10 cellular contexts compared by ENCODE assay signal in the genomic region with DNA sequence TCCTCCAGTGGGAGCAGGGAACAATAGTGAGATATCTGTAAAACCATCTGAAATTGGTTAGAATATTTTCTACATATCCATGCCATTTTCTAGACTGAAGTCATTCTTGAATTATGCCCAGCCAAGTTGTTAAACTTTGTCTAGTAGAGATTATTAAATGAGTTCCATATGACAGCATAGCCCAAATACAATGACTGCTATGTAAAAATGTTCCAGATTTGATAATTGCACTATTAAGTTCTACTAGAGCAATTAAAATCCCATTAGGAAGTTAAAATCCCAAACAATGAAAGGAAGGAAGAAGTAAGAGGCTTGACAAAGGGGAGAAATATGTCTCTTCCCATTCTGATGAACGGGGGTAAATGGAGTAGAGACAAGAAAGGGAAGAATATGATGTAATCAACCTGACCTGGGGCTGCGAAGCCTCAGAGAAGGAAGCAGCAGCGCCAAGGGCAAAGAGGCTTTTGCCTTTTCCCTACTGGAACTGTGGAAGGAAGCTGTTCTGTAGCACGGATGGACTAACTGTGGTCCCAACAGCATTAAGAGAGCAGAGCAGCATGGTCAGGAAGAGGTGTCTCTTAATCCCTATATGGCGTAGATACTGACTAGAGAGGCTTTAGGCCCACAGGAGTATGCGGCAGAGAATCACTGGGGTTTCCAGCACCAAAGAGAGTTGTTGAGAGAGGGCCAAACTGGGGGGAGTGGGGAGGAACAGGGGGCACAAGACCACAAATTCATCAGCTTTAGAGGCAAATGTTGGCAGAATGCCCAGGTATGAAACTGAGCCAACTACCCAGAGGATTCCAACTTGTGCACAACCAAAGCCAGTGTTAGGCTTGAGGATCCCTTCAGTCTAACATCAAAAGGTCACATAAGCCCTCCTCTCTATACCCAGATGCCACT. TPM values are rescaled to one million over a fixed set of nuclear protein-coding genes. Genes with fewer than 3 reads are reported as not detected.
DNase-seq lines count a peak whose midpoint lies in the region; ATAC-seq and TF ChIP-seq lines count a peak whose summit lies in the region.
"Had no signal": no experiment of that assay in that cellular context is flagged by ENCODE, and none has a peak within 500 bp of the region (broad histone marks: within the 10 kb centered on the region; RNA-seq: fewer than 3 reads in every experiment).

No MANE protein-coding gene starts in this region.

- peak overlapping the region in 6 of 11 experiments; percentile 1 to 32 (median 24); a peak in 7 of 22 replicates for H3K4me2 ChIP-seq in BLaER1 treated with 17β-estradiol and CSF1 and Interleukin-3, amounts not matched to agents 10 nM and 100 nM

- no peaks in the 10 kb centered on the region for H3K4me1 Mint-ChIP-seq in immature natural killer cell
- H3K4me1 Mint-ChIP-seq: natural killer cell had no signal

- no peaks in the 10 kb centered on the region for H3K9me3 Mint-ChIP-seq in immature natural killer cell
- H3K9me3 Mint-ChIP-seq: natural killer cell had no signal

- peaks cover 16 to 43% (median 33%) of the 10 kb centered on the region in 11 experiments for H3K36me3 ChIP-seq in BLaER1 treated with 17β-estradiol and CSF1 and Interleukin-3, amounts not matched to agents 10 nM and 100 nM

- no peak overlapping the region for H3K4me3 ChIP-seq in BLaER1 treated with 17β-estradiol and CSF1 and Interleukin-3, amounts not matched to agents 10 nM and 100 nM
- no peak overlapping the region for H3K4me3 ChIP-seq in coronary artery

- peaks cover 0 to 13% (median 5%) of the 10 kb centered on the region in 3 donors for H3K36me3 Mint-ChIP-seq in immature natural killer cell
- H3K36me3 Mint-ChIP-seq: natural killer cell had no signal

- H3K9me3 ChIP-seq in BLaER1 treated with 17β-estradiol and CSF1 and Interleukin-3, amounts not matched to agents 10 nM and 100 nM (replicated peaks in 1 of 11): peaks cover 0 to 14% (median 3%) of the 10 kb centered on the region in 11 experiments; a peak in 16 of 22 replicates

- no peak for TF ChIP-seq CTCF in coronary artery (IDR thresholded peaks at IDR 0.05)

- H3K4me3 Mint-ChIP-seq in immature natural killer cell: no peak overlapping the region
- H3K4me3 Mint-ChIP-seq: natural killer cell had no signal

- peaks cover 0 to 1% (median 0%) of the 10 kb centered on the region in 3 donors for H3K27me3 Mint-ChIP-seq in immature natural killer cell (ENCODE audit: low read depth in 3 of 3)

- DNase-seq in NCI-H2081 (lab: John Stamatoyannopoulos, UW) (peak; percentile 11 to 62), coronary artery (ENCODE audit: low spot score) (no peak), myocyte (ENCODE audit: low read depth) (peak; percentile 65), immature natural killer cell (no peak)
- DNase-seq: activated CD8-positive, alpha-beta memory T cell treated with anti-CD3 and anti-CD28 coated beads, Interleukin-2, amount 50 U/mL, for 4 hours; natural killer cell had no signal

- no peaks in the 10 kb centered on the region for H3K27me3 ChIP-seq in BLaER1 treated with 17β-estradiol and CSF1 and Interleukin-3, amounts not matched to agents 10 nM and 100 nM

- ATAC-seq in HG02970 (IDR thresholded peaks at IDR 0.05; ENCODE audit: low FRiP score, unreplicated experiment) (no peak), HG02759 (IDR thresholded peaks at IDR 0.05; ENCODE audit: unreplicated experiment) (no peak), GM19023 (IDR thresholded peaks at IDR 0.05; ENCODE audit: unreplicated experiment) (no peak)
- ATAC-seq: natural killer cell had no signal

- no peak overlapping the region for H3K27ac ChIP-seq in BLaER1 treated with 17β-estradiol and CSF1 and Interleukin-3, amounts not matched to agents 10 nM and 100 nM
- peak overlapping the region; percentile 52 to 56 for H3K27ac ChIP-seq in coronary artery

- peaks cover 0 to 42% (median 0%) of the 10 kb centered on the region in 11 experiments; a peak in 2 of 22 replicates for H4K20me1 ChIP-seq in BLaER1 treated with 17β-estradiol and CSF1 and Interleukin-3, amounts not matched to agents 10 nM and 100 nM

- H3K4me1 ChIP-seq in BLaER1 treated with 17β-estradiol and CSF1 and Interleukin-3, amounts not matched to agents 10 nM and 100 nM: peaks cover 5 to 15% (median 9%) of the 10 kb centered on the region in 10 experiments; a peak in 17 of 20 replicates

- H3K27ac Mint-ChIP-seq in immature natural killer cell: no peak overlapping the region
- H3K27ac Mint-ChIP-seq: natural killer cell had no signal

- no peak overlapping the region for H3K9ac ChIP-seq in BLaER1 treated with 17β-estradiol and CSF1 and Interleukin-3, amounts not matched to agents 10 nM and 100 nM

RNA-seq across cellular contexts. Expression of gene RRP8, which starts 26.7 kb away (rescaled TPM):
- total RNA-seq in myocyte: 14.6 and 22.4 TPM in 2 replicates
- 12.6 TPM for polyA plus RNA-seq in myocyte (2012)
- polyA plus RNA-seq in immature natural killer cell: 10 to 100 TPM; 17.6 to 25.7 (median 18.3) TPM

RNA-seq across cellular contexts. Expression of gene ILK, which starts 26.9 kb away (rescaled TPM):
- 139 and 165 TPM in 2 replicates for total RNA-seq in myocyte
- polyA plus RNA-seq in myocyte (2012): 273 TPM
- 100 to 1,000 TPM; 155 to 297 (median 193) TPM for polyA plus RNA-seq in immature natural killer cell

RNA-seq across cellular contexts. Expression of gene TAF10, which starts 35.3 kb away (rescaled TPM):
- total RNA-seq in myocyte: 84.2 and 145 TPM in 2 replicates
- 293 TPM for polyA plus RNA-seq in myocyte (2012)
- 100 to 1,000 TPM; 329 to 365 (median 334) TPM for polyA plus RNA-seq in immature natural killer cell

RNA-seq across cellular contexts. Expression of gene TPP1, which starts 42.5 kb away (rescaled TPM):
- total RNA-seq in myocyte: 55.4 and 60.0 TPM in 2 replicates
- polyA plus RNA-seq in myocyte (2012): 111 TPM
- polyA plus RNA-seq in immature natural killer cell: 100 to 1,000 TPM; 110 to 225 (median 167) TPM

Comparison
In these comparisons a context has a peak if more than half of its experiments do, and no peak if none do; other contexts are left out.
1. H3K27ac ChIP-seq: peak in coronary artery (2 of 2); none in BLaER1 treated with 17β-estradiol and CSF1 and Interleukin-3, amounts not matched to agents 10 nM and 100 nM (0 of 11).
2. DNase-seq: peak in NCI-H2081 (2 of 2) and myocyte (single experiment); none in coronary artery (single experiment) and immature natural killer cell (0 of 3).